ENCODE assay signal across 19 cellular contexts in genomic region chr6:25100288-25100687, GRCh38.
"Had no signal": no experiment of that assay in that cellular context is flagged by ENCODE, and none has a peak within 500 bp of the region (broad histone marks: within the 10 kb centered on the region; RNA-seq: fewer than 3 reads in every experiment).

No MANE protein-coding gene starts in this region.

- H3K36me3 Mint-ChIP-seq: brain had no signal

- H3K27ac ChIP-seq: dorsolateral prefrontal cortex, gastrocnemius medialis, left ventricle myocardium inferior, ovary, upper lobe of right lung, VCaP had no signal

- H3K27ac Mint-ChIP-seq: brain had no signal

- H3K4me1 ChIP-seq: gastrocnemius medialis, left ventricle myocardium inferior, upper lobe of right lung had no signal

- H3K27me3 ChIP-seq: gastrocnemius medialis, ovary, upper lobe of right lung had no signal

- H3K36me3 ChIP-seq: ovary had no signal

- H3K4me3 Mint-ChIP-seq: activated CD4-positive, alpha-beta T cell treated with anti-CD3 and anti-CD28 coated beads, Interleukin-2, amount 10 ng/mL, durations not matched to agents 7 days and 5 days; activated naive CD8-positive, alpha-beta T cell; brain; neural crest cell; stimulated activated naive CD8-positive, alpha-beta T cell treated with anti-CD3 and anti-CD28 coated beads, Interleukin-15, Interleukin-2, amounts not matched to agents 100 ng/mL and 50 ng/mL, for 24 hours had no signal

- H3K9me3 ChIP-seq: gastrocnemius medialis, left ventricle myocardium inferior, ovary, upper lobe of right lung had no signal

- H3K4me3 ChIP-seq: dorsolateral prefrontal cortex, gastrocnemius medialis, left ventricle myocardium inferior, ovary, upper lobe of right lung had no signal

- H3K4me1 Mint-ChIP-seq: brain, neural crest cell had no signal

- ATAC-seq: gastrocnemius medialis, upper lobe of right lung had no signal

- DNase-seq: activated CD4-positive, alpha-beta T cell treated with anti-CD3 and anti-CD28 coated beads, Interleukin-2, amount 10 ng/mL, durations not matched to agents 7 days and 5 days; activated CD8-positive, alpha-beta memory T cell treated with anti-CD3 and anti-CD28 coated beads for 24 hours; activated T-cell treated with anti-CD3 and anti-CD28 coated beads for 4 hours; amygdala; dorsolateral prefrontal cortex; gastrocnemius medialis; left ventricle myocardium inferior; mesendoderm; ovary; stimulated activated CD4-positive, alpha-beta T cell treated with anti-CD3 and anti-CD28 coated beads, Interleukin-4, amount 100 ng/mL, for 1 hour; stimulated activated CD8-positive, alpha-beta memory T cell treated with anti-CD3 and anti-CD28 coated beads, Interleukin-4, amount 100 ng/mL, for 48 hours; SW 1271; T1000; upper lobe of right lung had no signal

- H3K9me3 Mint-ChIP-seq: activated CD4-positive, alpha-beta T cell treated with anti-CD3 and anti-CD28 coated beads, Interleukin-2, amount 10 ng/mL, durations not matched to agents 7 days and 5 days; brain; neural crest cell; stimulated activated naive CD8-positive, alpha-beta T cell treated with anti-CD3 and anti-CD28 coated beads, Interleukin-15, Interleukin-2, amounts not matched to agents 100 ng/mL and 50 ng/mL, for 24 hours had no signal

- H3K27me3 Mint-ChIP-seq: activated CD4-positive, alpha-beta T cell treated with anti-CD3 and anti-CD28 coated beads, Interleukin-2, amount 10 ng/mL, durations not matched to agents 7 days and 5 days; activated naive CD8-positive, alpha-beta T cell; stimulated activated naive CD8-positive, alpha-beta T cell treated with anti-CD3 and anti-CD28 coated beads, Interleukin-15, Interleukin-2, amounts not matched to agents 100 ng/mL and 50 ng/mL, for 24 hours had no signal
